In the genomic region with DNA sequence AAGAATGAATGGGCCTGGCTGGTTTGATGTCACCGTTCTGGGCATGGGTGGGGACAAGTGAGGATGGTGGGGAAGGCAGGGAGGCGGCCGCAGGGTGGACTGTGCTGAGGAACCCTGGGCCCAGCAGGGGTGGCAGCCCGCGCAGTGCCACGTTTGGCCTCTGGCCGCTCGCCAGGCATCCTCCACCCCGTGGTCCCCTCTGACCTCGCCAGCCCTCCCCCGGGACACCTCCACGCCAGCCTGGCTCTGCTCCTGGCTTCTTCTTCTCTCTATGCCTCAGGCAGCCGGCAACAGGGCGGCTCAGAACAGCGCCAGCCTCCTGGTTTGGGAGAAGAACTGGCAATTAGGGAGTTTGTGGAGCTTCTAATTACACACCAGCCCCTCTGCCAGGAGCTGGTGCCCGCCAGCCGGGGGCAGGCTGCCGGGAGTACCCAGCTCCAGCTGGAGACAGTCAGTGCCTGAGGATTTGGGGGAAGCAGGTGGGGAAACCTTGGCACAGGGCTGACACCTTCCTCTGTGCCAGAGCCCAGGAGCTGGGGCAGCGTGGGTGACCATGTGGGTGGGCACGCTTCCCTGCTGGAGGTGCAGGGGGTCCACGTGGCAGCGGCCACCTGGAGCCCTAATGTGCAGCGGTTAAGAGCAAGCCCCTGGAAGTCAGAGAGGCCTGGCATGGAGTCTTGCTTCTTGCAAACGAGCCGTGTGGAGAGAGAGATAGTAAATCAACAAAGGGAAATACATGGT, we compare ENCODE assay signal across 1 cellular context.
TF ChIP-seq lines count a peak whose summit lies in the region.

No MANE protein-coding gene starts in this region.

TF ChIP-seq in HepG2, 621 proteins besides CTCF, POLR2A, EP300 and RAD21 (continued from another document and continues in another):
- TF ChIP-seq, protein P1, sequence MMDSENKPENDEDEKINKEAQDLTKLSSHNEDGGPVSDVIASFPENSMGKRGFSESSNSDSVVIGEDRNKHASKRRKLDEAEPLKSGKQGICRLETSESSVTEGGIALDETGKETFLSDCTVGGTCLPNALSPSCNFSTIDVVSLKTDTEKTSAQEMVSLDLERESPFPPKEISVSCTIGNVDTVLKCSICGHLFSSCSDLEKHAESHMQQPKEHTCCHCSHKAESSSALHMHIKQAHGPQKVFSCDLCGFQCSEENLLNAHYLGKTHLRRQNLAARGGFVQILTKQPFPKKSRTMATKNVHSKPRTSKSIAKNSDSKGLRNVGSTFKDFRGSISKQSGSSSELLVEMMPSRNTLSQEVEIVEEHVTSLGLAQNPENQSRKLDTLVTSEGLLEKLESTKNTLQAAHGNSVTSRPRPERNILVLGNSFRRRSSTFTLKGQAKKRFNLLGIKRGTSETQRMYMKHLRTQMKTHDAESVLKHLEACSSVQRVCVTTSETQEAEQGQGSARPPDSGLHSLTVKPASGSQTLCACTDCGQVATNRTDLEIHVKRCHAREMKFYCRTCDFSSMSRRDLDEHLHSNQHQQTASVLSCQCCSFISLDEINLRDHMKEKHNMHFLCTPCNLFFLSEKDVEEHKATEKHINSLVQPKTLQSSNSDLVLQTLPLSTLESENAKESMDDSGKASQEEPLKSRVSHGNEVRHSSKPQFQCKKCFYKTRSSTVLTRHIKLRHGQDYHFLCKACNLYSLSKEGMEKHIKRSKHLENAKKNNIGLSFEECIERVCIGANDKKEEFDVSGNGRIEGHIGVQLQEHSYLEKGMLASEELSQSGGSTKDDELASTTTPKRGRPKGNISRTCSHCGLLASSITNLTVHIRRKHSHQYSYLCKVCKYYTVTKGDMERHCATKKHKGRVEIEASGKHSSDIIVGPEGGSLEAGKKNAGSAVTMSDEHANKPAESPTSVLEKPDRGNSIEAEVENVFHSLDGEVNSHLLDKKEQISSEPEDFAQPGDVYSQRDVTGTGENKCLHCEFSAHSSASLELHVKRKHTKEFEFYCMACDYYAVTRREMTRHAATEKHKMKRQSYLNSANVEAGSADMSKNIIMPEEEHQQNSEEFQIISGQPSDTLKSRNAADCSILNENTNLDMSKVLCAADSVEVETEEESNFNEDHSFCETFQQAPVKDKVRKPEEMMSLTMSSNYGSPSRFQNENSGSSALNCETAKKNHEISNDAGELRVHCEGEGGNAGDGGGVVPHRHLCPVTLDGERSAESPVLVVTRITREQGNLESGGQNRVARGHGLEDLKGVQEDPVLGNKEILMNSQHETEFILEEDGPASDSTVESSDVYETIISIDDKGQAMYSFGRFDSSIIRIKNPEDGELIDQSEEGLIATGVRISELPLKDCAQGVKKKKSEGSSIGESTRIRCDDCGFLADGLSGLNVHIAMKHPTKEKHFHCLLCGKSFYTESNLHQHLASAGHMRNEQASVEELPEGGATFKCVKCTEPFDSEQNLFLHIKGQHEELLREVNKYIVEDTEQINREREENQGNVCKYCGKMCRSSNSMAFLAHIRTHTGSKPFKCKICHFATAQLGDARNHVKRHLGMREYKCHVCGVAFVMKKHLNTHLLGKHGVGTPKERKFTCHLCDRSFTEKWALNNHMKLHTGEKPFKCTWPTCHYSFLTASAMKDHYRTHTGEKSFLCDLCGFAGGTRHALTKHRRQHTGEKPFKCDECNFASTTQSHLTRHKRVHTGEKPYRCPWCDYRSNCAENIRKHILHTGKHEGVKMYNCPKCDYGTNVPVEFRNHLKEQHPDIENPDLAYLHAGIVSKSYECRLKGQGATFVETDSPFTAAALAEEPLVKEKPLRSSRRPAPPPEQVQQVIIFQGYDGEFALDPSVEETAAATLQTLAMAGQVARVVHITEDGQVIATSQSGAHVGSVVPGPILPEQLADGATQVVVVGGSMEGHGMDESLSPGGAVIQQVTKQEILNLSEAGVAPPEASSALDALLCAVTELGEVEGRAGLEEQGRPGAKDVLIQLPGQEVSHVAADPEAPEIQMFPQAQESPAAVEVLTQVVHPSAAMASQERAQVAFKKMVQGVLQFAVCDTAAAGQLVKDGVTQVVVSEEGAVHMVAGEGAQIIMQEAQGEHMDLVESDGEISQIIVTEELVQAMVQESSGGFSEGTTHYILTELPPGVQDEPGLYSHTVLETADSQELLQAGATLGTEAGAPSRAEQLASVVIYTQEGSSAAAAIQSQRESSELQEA (CRISPR knock-in tag; IDR thresholded peaks at IDR 0.05; ENCODE audit: not compliant biosample characterization) = no peak
- TF ChIP-seq ETV6 (CRISPR knock-in tag; conservative IDR thresholded peaks at IDR 0.05) (no peak), HMG20B (CRISPR knock-in tag; conservative IDR thresholded peaks at IDR 0.05) (no peak), ZNF619 (CRISPR knock-in tag; IDR thresholded peaks at IDR 0.05) (no peak), ZBTB7A (CRISPR knock-in tag; IDR thresholded peaks at IDR 0.05) (0 out of 2 replicates have a peak, but pooled peaks have one; percentile 38), ZNF160 (CRISPR knock-in tag; IDR thresholded peaks at IDR 0.05) (no peak), MZF1 (CRISPR knock-in tag; IDR thresholded peaks at IDR 0.05; ENCODE audit: borderline replicate concordance) (no peak), JUNB (CRISPR knock-in tag; IDR thresholded peaks at IDR 0.05; ENCODE audit: borderline replicate concordance) (no peak), ZHX1 (CRISPR knock-in tag; IDR thresholded peaks at IDR 0.05; ENCODE audit: low read depth) (no peak), ZNF614 (CRISPR knock-in tag; IDR thresholded peaks at IDR 0.05; ENCODE audit: borderline replicate concordance) (no peak), NR2F6 (IDR thresholded peaks at IDR 0.05) (no peak), NR2F6 (CRISPR knock-in tag; IDR thresholded peaks at IDR 0.05) (no peak), DZIP1 (CRISPR knock-in tag; IDR thresholded peaks at IDR 0.05) (no peak), CSRNP1 (CRISPR knock-in tag; IDR thresholded peaks at IDR 0.05) (no peak), NCOR1 (IDR thresholded peaks at IDR 0.05; ENCODE audit: borderline replicate concordance, low read length) (no peak), NONO (IDR thresholded peaks at IDR 0.05) (no peak), NONO (CRISPR knock-in tag; conservative IDR thresholded peaks at IDR 0.05) (peak; percentile 14), ZNF766 (CRISPR knock-in tag; IDR thresholded peaks at IDR 0.05; ENCODE audit: borderline replicate concordance) (0 out of 2 replicates have a peak, but pooled peaks have one; percentile 33), FOXC1 (CRISPR knock-in tag; IDR thresholded peaks at IDR 0.05; ENCODE audit: borderline replicate concordance) (0 out of 2 replicates have a peak, but pooled peaks have one; percentile 17), ARHGAP35 (CRISPR knock-in tag; IDR thresholded peaks at IDR 0.05; ENCODE audit: borderline replicate concordance) (0 out of 2 replicates have a peak, but pooled peaks have one; percentile 29), DMAP1 (CRISPR knock-in tag; IDR thresholded peaks at IDR 0.05) (no peak), ZNF75D (CRISPR knock-in tag; IDR thresholded peaks at IDR 0.05; ENCODE audit: borderline replicate concordance) (no peak), ZNF607 (CRISPR knock-in tag; IDR thresholded peaks at IDR 0.05; ENCODE audit: borderline replicate concordance) (no peak), THAP7 (CRISPR knock-in tag; IDR thresholded peaks at IDR 0.05) (no peak), ZNF282 (IDR thresholded peaks at IDR 0.05; ENCODE audit: partially characterized antibody) (no peak), DR1 (CRISPR knock-in tag; IDR thresholded peaks at IDR 0.05) (no peak), ZNF788 (CRISPR knock-in tag; IDR thresholded peaks at IDR 0.05; ENCODE audit: borderline replicate concordance) (no peak), RBFOX2 (IDR thresholded peaks at IDR 0.05; ENCODE audit: low read depth, low read length) (peak; percentile 74), ZNF567 (CRISPR knock-in tag; IDR thresholded peaks at IDR 0.05; ENCODE audit: borderline replicate concordance) (no peak), HNRNPL (IDR thresholded peaks at IDR 0.05; ENCODE audit: low read depth, low read length) (peak; percentile 89), CENPT (CRISPR knock-in tag; IDR thresholded peaks at IDR 0.05; ENCODE audit: low read depth) (no peak), GZF1 (CRISPR knock-in tag; IDR thresholded peaks at IDR 0.05) (no peak), SIN3A (IDR thresholded peaks at IDR 0.05; ENCODE audit: borderline replicate concordance, low read depth, low read length) (no peak), RFX5 (IDR thresholded peaks at IDR 0.05; ENCODE audit: low read depth, low read length) (no peak), ZFP62 (CRISPR knock-in tag; IDR thresholded peaks at IDR 0.05) (no peak), GTF3A (CRISPR knock-in tag; conservative IDR thresholded peaks at IDR 0.05) (no peak), ZNF549 (CRISPR knock-in tag; IDR thresholded peaks at IDR 0.05) (no peak), XRCC5 (optimal IDR thresholded peaks at IDR 0.05; ENCODE audit: low read length) (no peak)
- TF ChIP-seq, protein P2, sequence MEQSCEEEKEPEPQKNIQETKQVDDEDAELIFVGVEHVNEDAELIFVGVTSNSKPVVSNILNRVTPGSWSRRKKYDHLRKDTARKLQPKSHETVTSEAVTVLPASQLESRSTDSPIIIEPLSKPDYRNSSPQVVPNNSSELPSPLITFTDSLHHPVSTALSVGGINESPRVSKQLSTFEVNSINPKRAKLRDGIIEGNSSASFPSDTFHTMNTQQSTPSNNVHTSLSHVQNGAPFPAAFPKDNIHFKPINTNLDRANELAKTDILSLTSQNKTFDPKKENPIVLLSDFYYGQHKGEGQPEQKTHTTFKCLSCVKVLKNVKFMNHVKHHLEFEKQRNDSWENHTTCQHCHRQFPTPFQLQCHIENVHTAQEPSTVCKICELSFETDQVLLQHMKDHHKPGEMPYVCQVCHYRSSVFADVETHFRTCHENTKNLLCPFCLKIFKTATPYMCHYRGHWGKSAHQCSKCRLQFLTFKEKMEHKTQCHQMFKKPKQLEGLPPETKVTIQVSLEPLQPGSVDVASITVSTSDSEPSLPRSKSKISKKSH (CRISPR knock-in tag; IDR thresholded peaks at IDR 0.05; ENCODE audit: borderline replicate concordance) = peak; percentile 15; the same call in 1 of the 2 replicates
- TF ChIP-seq, protein P3, sequence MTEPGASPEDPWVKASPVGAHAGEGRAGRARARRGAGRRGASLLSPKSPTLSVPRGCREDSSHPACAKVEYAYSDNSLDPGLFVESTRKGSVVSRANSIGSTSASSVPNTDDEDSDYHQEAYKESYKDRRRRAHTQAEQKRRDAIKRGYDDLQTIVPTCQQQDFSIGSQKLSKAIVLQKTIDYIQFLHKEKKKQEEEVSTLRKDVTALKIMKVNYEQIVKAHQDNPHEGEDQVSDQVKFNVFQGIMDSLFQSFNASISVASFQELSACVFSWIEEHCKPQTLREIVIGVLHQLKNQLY (CRISPR knock-in tag; IDR thresholded peaks at IDR 0.05) = no peak
- TF ChIP-seq, protein P4, sequence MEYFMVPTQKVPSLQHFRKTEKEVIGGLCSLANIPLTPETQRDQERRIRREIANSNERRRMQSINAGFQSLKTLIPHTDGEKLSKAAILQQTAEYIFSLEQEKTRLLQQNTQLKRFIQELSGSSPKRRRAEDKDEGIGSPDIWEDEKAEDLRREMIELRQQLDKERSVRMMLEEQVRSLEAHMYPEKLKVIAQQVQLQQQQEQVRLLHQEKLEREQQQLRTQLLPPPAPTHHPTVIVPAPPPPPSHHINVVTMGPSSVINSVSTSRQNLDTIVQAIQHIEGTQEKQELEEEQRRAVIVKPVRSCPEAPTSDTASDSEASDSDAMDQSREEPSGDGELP (IDR thresholded peaks at IDR 0.05; ENCODE audit: borderline replicate concordance, low read depth) = no peak
